In the genomic region with DNA sequence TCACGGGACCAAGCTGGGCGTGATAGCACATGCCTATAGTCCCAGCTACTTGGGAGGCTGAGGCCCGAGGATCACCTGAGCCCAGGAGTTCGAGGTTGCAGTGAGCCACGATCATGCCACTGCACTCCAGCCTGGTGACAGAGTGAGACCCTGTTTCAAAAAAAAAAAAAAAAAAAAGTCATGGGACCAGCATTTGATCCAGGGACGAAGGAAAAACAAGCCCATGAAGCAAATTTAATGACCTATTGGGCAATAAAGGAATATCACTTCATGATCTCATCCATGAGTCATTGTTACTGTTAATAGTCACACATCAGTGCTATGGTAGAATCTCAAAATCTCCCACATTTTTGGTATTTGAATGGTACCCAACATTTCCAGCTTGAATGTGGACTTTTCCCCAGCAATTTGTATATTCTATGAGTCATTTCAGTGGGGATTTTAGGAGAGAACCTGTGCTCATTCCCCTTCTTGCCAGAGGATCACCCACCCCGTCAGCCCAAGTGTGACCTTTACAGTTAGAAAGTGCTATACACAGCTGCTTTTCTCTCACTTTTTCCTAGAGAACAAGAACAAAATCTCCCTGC, we compare ENCODE assay signal across 8 cellular contexts. TPM values are rescaled to one million over a fixed set of nuclear protein-coding genes. Genes with fewer than 3 reads are reported as not detected.
DNase-seq lines count a peak whose midpoint lies in the region; ATAC-seq and TF ChIP-seq lines count a peak whose summit lies in the region.

No MANE protein-coding gene starts in this region.

- H3K4me3 ChIP-seq in heart left ventricle: no peak overlapping the region

- peaks cover 0 to 18% (median 4%) of the 10 kb centered on the region in 12 donors for H3K4me1 ChIP-seq in heart left ventricle

- TF ChIP-seq CTCF in HFFc6 (IDR thresholded peaks at IDR 0.05) (no peak), heart left ventricle (IDR thresholded peaks at IDR 0.05) (no peak)

- intact Hi-C loops in heart left ventricle (cut with DNase I): no loop called here

- peak overlapping the region; percentile 82 for H3K27ac Mint-ChIP-seq in HFFc6
- peak overlapping the region; percentile 68 for H3K27ac Mint-ChIP-seq in activated T-helper 17 cell treated with anti-CD3 and anti-CD28 coated beads, Interleukin-2, amount 50 U/mL, for 72 hours
- no peak overlapping the region for H3K27ac Mint-ChIP-seq in stimulated activated effector memory CD8-positive, alpha-beta T cell treated with anti-CD3 and anti-CD28 coated beads, Interleukin-12 subunit alpha, Interleukin-12 subunit beta, amount 100 ng/mL, for 72 hours

- H3K36me3 Mint-ChIP-seq in HFFc6 (ENCODE audit: low read depth): peaks cover 19% of the 10 kb centered on the region; the same call in 1 of the 2 replicates
- H3K36me3 Mint-ChIP-seq in activated T-helper 17 cell treated with anti-CD3 and anti-CD28 coated beads, Interleukin-2, amount 50 U/mL, for 72 hours (ENCODE audit: low read depth): no peaks in the 10 kb centered on the region
- no peaks in the 10 kb centered on the region for H3K36me3 Mint-ChIP-seq in stimulated activated effector memory CD8-positive, alpha-beta T cell treated with anti-CD3 and anti-CD28 coated beads, Interleukin-12 subunit alpha, Interleukin-12 subunit beta, amount 100 ng/mL, for 72 hours

- no peak for TF ChIP-seq POLR2A in heart left ventricle (IDR thresholded peaks at IDR 0.05)

- H3K9me3 Mint-ChIP-seq in HFFc6: peaks cover 4% of the 10 kb centered on the region; the same call in 1 of the 2 replicates
- H3K9me3 Mint-ChIP-seq in activated T-helper 17 cell treated with anti-CD3 and anti-CD28 coated beads, Interleukin-2, amount 50 U/mL, for 72 hours: no peaks in the 10 kb centered on the region
- no peaks in the 10 kb centered on the region for H3K9me3 Mint-ChIP-seq in stimulated activated effector memory CD8-positive, alpha-beta T cell treated with anti-CD3 and anti-CD28 coated beads, Interleukin-12 subunit alpha, Interleukin-12 subunit beta, amount 100 ng/mL, for 72 hours

- ATAC-seq in activated T-helper 17 cell treated with anti-CD3 and anti-CD28 coated beads, Interleukin-2, amount 50 U/mL, for 72 hours (replicated peaks): peak; percentile 89
- ATAC-seq in heart left ventricle: peak; percentile 56 to 93 (median 75)
- ATAC-seq in stimulated activated effector memory CD8-positive, alpha-beta T cell treated with anti-CD3 and anti-CD28 coated beads, Interleukin-12 subunit alpha, Interleukin-12 subunit beta, amount 100 ng/mL, for 72 hours: peak; percentile 59
- ATAC-seq in GM21528 (IDR thresholded peaks at IDR 0.05; ENCODE audit: low FRiP score, unreplicated experiment): no peak
- no peak for ATAC-seq in GM18907 (IDR thresholded peaks at IDR 0.05; ENCODE audit: unreplicated experiment)

- peak overlapping the region in 9 of 12 donors; percentile 17 to 80 (median 41) for H3K27ac ChIP-seq in heart left ventricle

- peaks cover 0 to 3% (median 0%) of the 10 kb centered on the region in 9 donors for H3K36me3 ChIP-seq in heart left ventricle

- H3K4me1 Mint-ChIP-seq in HFFc6 (ENCODE audit: low read depth): peaks cover 23% of the 10 kb centered on the region
- H3K4me1 Mint-ChIP-seq in activated T-helper 17 cell treated with anti-CD3 and anti-CD28 coated beads, Interleukin-2, amount 50 U/mL, for 72 hours: peaks cover 5% of the 10 kb centered on the region
- no peaks in the 10 kb centered on the region for H3K4me1 Mint-ChIP-seq in stimulated activated effector memory CD8-positive, alpha-beta T cell treated with anti-CD3 and anti-CD28 coated beads, Interleukin-12 subunit alpha, Interleukin-12 subunit beta, amount 100 ng/mL, for 72 hours

- 81 to 86% (median 84%) methylated on average over 7 of the region's 7 CpGs for WGBS in heart left ventricle, 4 donors

- peaks cover 0 to 6% (median 0%) of the 10 kb centered on the region in 12 donors for H3K9me3 ChIP-seq in heart left ventricle

- no peaks in the 10 kb centered on the region for H3K27me3 Mint-ChIP-seq in HFFc6 (ENCODE audit: insufficient read depth)
- no peaks in the 10 kb centered on the region for H3K27me3 Mint-ChIP-seq in activated T-helper 17 cell treated with anti-CD3 and anti-CD28 coated beads, Interleukin-2, amount 50 U/mL, for 72 hours

- H3K27me3 ChIP-seq in heart left ventricle: no peaks in the 10 kb centered on the region

- H3K4me3 Mint-ChIP-seq in HFFc6: peak overlapping the region; percentile 41
- H3K4me3 Mint-ChIP-seq in activated T-helper 17 cell treated with anti-CD3 and anti-CD28 coated beads, Interleukin-2, amount 50 U/mL, for 72 hours: peak overlapping the region; percentile 16
- no peak overlapping the region for H3K4me3 Mint-ChIP-seq in stimulated activated effector memory CD8-positive, alpha-beta T cell treated with anti-CD3 and anti-CD28 coated beads, Interleukin-12 subunit alpha, Interleukin-12 subunit beta, amount 100 ng/mL, for 72 hours

- peak; percentile 89 for DNase-seq in HFFc6
- peak in 1 of 5 donors; percentile 49 for DNase-seq in heart left ventricle
- no peak for DNase-seq in stimulated activated effector memory CD8-positive, alpha-beta T cell treated with anti-CD3 and anti-CD28 coated beads, Interleukin-12 subunit alpha, Interleukin-12 subunit beta, amount 100 ng/mL, for 72 hours (ENCODE audit: low spot score in 2 of 2)
- no peak for DNase-seq in NCI-H1694 treated with DMSO at 0.1 percent for 48 hours (lab: John Stamatoyannopoulos, UW)
- DNase-seq in NOMO-1 treated with dmso at 0.1 percent for 144 hours (lab: John Stamatoyannopoulos, UW; ENCODE audit: unreplicated experiment): no peak

RNA-seq across cellular contexts. Expression of a gene that starts 8.5 kb away (rescaled TPM):
- 10 to 100 TPM; 73.2 to 87.6 (median 75.3) TPM for total RNA-seq in HFFc6 (2021; fragmentation: NEBNext Ultra II Directional; extraction: Animal tissue kit (Norgen Biotek cat#: 25700))
- total RNA-seq in activated T-helper 17 cell treated with anti-CD3 and anti-CD28 coated beads, Interleukin-2, amount 50 U/mL, for 72 hours: 100 to 1,000 TPM; 110 to 112 TPM
- total RNA-seq in heart left ventricle: 1,000 to 10,000 TPM in 1 of 9 donors, 100 to 1,000 TPM in 8; 599 to 1,000 (median 741) TPM
- polyA plus RNA-seq in heart left ventricle: 100 to 1,000 TPM; 263 to 459 TPM

RNA-seq across cellular contexts. Expression of a gene that starts 25.8 kb away (rescaled TPM):
- total RNA-seq in HFFc6 (2021; fragmentation: NEBNext Ultra II Directional; extraction: Animal tissue kit (Norgen Biotek cat#: 25700)): 10 to 100 TPM; 64.0 to 73.5 (median 68.7) TPM
- 10 to 100 TPM; 79.8 to 88.5 TPM for total RNA-seq in activated T-helper 17 cell treated with anti-CD3 and anti-CD28 coated beads, Interleukin-2, amount 50 U/mL, for 72 hours
- 10 to 100 TPM; 39.0 to 70.2 (median 48.2) TPM for total RNA-seq in heart left ventricle
- 10 to 100 TPM; 30.7 to 75.3 TPM for polyA plus RNA-seq in heart left ventricle

Comparison
In these comparisons a context has a peak if more than half of its experiments do, and no peak if none do; other contexts are left out.
1. ATAC-seq: peak in activated T-helper 17 cell treated with anti-CD3 and anti-CD28 coated beads, Interleukin-2, amount 50 U/mL, for 72 hours (single experiment), heart left ventricle (4 of 4) and stimulated activated effector memory CD8-positive, alpha-beta T cell treated with anti-CD3 and anti-CD28 coated beads, Interleukin-12 subunit alpha, Interleukin-12 subunit beta, amount 100 ng/mL, for 72 hours (single experiment); none in GM21528 (single experiment) and GM18907 (single experiment).
2. RNA of a gene that starts 8.5 kb away (total RNA-seq): 599 to 1,000 TPM in heart left ventricle; 110 to 112 TPM in activated T-helper 17 cell treated with anti-CD3 and anti-CD28 coated beads, Interleukin-2, amount 50 U/mL, for 72 hours and 73.2 to 87.6 TPM in HFFc6; every median in the first group is over 4 times any median in the second.